1 cellular context compared by ENCODE assay signal in the genomic region with DNA sequence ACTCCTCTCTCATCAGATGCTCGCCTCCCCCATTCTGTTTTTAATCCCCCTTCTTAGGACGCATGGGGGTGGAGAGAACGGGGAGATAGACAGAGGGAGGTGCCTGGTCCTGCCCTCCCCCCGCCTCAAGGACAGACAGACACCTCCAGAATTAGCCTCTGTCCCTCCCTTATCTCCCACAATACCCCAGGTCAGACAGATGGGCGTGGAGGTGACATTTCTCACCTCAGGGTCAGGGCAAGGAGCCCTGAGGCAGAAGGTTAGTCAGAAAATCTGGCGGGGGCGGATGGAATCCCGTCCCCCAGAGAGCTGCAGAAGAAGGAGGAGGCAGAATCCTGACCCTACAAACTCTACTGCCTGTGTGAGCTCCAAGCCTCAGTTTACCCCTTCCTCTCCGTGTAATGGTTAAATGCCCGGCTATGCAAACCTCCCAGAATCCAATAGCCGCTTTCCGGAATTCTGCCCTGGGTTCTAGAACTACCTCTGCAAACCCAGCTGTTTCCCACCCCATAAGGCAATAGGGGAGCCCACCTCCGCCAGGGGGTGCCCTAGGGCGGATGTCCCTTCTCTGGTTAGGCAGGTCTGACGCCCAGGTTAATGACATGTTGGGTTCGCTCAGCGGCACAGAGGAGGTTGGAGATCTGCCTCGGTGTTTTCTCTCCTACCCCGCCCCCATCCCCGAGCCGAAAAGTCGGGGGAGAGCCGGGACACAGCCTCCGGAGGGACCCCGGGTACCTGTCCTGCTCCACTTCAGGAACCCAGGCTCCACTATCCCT.
TF ChIP-seq lines count a peak whose summit lies in the region.

No MANE protein-coding gene starts in this region.

TF ChIP-seq in IMR-90, 13 proteins besides CTCF, POLR2A, EP300 and RAD21 (continued from another document):
- TF ChIP-seq, protein P1, sequence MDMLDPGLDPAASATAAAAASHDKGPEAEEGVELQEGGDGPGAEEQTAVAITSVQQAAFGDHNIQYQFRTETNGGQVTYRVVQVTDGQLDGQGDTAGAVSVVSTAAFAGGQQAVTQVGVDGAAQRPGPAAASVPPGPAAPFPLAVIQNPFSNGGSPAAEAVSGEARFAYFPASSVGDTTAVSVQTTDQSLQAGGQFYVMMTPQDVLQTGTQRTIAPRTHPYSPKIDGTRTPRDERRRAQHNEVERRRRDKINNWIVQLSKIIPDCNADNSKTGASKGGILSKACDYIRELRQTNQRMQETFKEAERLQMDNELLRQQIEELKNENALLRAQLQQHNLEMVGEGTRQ (IDR thresholded peaks at IDR 0.05; ENCODE audit: low read depth, low read length): no peak
- TF ChIP-seq ELK1 (IDR thresholded peaks at IDR 0.05; ENCODE audit: borderline replicate concordance, low read depth, low read length): no peak
- TF ChIP-seq MAZ (IDR thresholded peaks at IDR 0.05; ENCODE audit: borderline replicate concordance, low read depth, low read length): no peak
- TF ChIP-seq BHLHE40 (IDR thresholded peaks at IDR 0.05; ENCODE audit: low read depth, low read length): no peak
- TF ChIP-seq NFE2L2 (IDR thresholded peaks at IDR 0.05; ENCODE audit: low read depth, low read length): no peak
- no peak for TF ChIP-seq RFX5 (IDR thresholded peaks at IDR 0.05; ENCODE audit: low read depth, low read length)
- no peak for TF ChIP-seq FOS (IDR thresholded peaks at IDR 0.05; ENCODE audit: low read depth, low read length)
- TF ChIP-seq CEBPB (IDR thresholded peaks at IDR 0.05; ENCODE audit: low read depth, low read length): no peak
- no peak for TF ChIP-seq CHD1 (IDR thresholded peaks at IDR 0.05; ENCODE audit: low read depth, low read length)
- TF ChIP-seq RCOR1 (IDR thresholded peaks at IDR 0.05; ENCODE audit: insufficient replicate concordance, low read length): no peak
- no peak for TF ChIP-seq MXI1 (IDR thresholded peaks at IDR 0.05; ENCODE audit: borderline replicate concordance, low read depth, low read length)
